15 cellular contexts compared by ENCODE assay signal in genomic region chr16:9597967-9598730, GRCh38.
"Had no signal": no experiment of that assay in that cellular context is flagged by ENCODE, and none has a peak within 500 bp of the region (broad histone marks: within the 10 kb centered on the region; RNA-seq: fewer than 3 reads in every experiment).

No MANE protein-coding gene starts in this region.

- H3K27ac ChIP-seq: breast epithelium, pancreas, stomach had no signal

- DNase-seq: activated CD4-positive, alpha-beta T cell treated with anti-CD3 and anti-CD28 coated beads, Interleukin-2, amount 10 ng/mL, durations not matched to agents 24 days and 14 days; activated naive CD8-positive, alpha-beta T cell treated with anti-CD3 and anti-CD28 coated beads for 36 hours; aorta; dermis blood vessel endothelial cell; endodermal cell; kidney glomerular epithelial cell; pancreas; retina; stimulated activated CD4-positive, alpha-beta T cell treated with anti-CD3 and anti-CD28 coated beads, Interleukin-12 subunit alpha, Interleukin-12 subunit beta, amount 100 ng/mL, for 4 hours; stimulated activated CD4-positive, alpha-beta T cell treated with anti-CD3 and anti-CD28 coated beads, Interleukin-2, amount 100 ng/mL, for 24 hours; stomach; SW 1271 had no signal

- ATAC-seq: pancreas, WTC11 had no signal

- FAIRE-seq: pancreas, TTC549 had no signal
